In genomic region chr16:75043175-75043937, GRCh38 we compare ENCODE assay signal across 2 cellular contexts.
TF ChIP-seq lines count a peak whose summit lies in the region.

No MANE protein-coding gene starts in this region.

TF ChIP-seq in HepG2, 621 proteins besides CTCF, POLR2A, EP300 and RAD21 (continues in another document):
- TF ChIP-seq ZSCAN21 (CRISPR knock-in tag; IDR thresholded peaks at IDR 0.05; ENCODE audit: borderline replicate concordance) (no peak), TARDBP (CRISPR knock-in tag; IDR thresholded peaks at IDR 0.05) (no peak), KMT2A (CRISPR knock-in tag; IDR thresholded peaks at IDR 0.05) (no peak), CBX1 (IDR thresholded peaks at IDR 0.05; ENCODE audit: low read depth) (no peak), HNRNPK (IDR thresholded peaks at IDR 0.05; ENCODE audit: low read depth, low read length, poor library complexity, severe bottlenecking) (no peak), CHD4 (IDR thresholded peaks at IDR 0.05; ENCODE audit: borderline replicate concordance, low read length) (no peak), ATF7 (IDR thresholded peaks at IDR 0.05) (no peak), ATF7 (CRISPR knock-in tag; IDR thresholded peaks at IDR 0.05) (no peak), HMGXB3 (CRISPR knock-in tag; IDR thresholded peaks at IDR 0.05; ENCODE audit: borderline replicate concordance) (no peak), NFE2 (CRISPR knock-in tag; IDR thresholded peaks at IDR 0.05) (no peak), ZNF318 (CRISPR knock-in tag; IDR thresholded peaks at IDR 0.05) (no peak), ZNF605 (CRISPR knock-in tag; IDR thresholded peaks at IDR 0.05) (no peak), ZNF17 (CRISPR knock-in tag; IDR thresholded peaks at IDR 0.05) (no peak)

TF ChIP-seq in endothelial cell of umbilical vein, 7 proteins besides CTCF, POLR2A, EP300 and RAD21:
- TF ChIP-seq GATA2 (IDR thresholded peaks at IDR 0.05; ENCODE audit: insufficient read depth, insufficient read length, low read depth, low read length), result no peak
